Comparison of ENCODE assay signal across 13 cellular contexts in the genomic region with DNA sequence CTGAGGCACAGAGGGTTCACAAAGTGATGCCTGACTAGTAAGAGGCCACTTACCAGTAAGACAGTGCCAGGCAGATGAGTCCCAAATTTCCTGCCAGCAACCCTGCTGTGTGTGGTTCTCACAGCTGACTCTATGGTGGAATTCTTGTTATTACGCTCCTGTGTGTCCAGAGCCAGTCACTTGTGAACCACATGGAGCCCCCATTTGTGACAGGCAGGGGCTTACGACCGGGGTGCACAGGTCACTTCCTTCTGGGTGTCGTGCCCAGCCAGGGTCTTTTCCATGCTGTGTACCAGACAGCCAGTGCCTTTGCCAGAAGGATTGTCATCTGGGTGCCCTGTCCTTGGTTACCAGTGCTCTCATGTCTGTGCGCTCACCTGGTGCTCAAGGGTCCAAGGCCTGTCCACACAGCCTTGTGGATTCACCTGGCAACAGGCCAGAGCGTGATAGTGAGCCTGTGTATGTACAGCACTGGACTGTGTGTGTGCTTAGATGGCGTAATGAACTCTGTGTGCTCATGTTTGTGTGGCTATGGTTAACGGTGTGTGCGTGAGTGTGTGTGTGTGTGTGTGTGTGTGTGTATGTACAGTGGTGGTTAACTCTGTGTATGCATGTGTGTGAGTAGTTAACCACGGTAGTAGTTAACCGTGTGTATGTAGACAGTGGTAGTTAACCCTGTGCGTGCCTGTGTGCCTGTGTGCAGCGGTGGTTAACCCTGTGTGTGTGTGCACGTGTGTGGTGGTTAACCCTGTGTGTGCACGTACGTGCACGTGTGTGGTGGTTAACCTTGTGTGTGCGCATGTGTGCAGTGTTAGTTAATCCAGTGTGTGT. TPM values are rescaled to one million over a fixed set of nuclear protein-coding genes. Genes with fewer than 3 reads are reported as not detected.
DNase-seq lines count a peak whose midpoint lies in the region; ATAC-seq, FAIRE-seq and TF ChIP-seq lines count a peak whose summit lies in the region.
"Had no signal": no experiment of that assay in that cellular context is flagged by ENCODE, and none has a peak within 500 bp of the region (broad histone marks: within the 10 kb centered on the region; RNA-seq: fewer than 3 reads in every experiment).

No MANE protein-coding gene starts in this region.

- H3K9me2 ChIP-seq in GM23248 (ENCODE audit: insufficient read depth), result no peaks in the 10 kb centered on the region

- H3K27ac ChIP-seq in GM23248 (no peak overlapping the region), astrocyte (ENCODE audit: low read depth, low read length) (no peak overlapping the region), testis (no peak overlapping the region)
- H3K27ac ChIP-seq: C4-2B had no signal

- H3K4me1 Mint-ChIP-seq in astrocyte (ENCODE audit: low read depth, unreplicated experiment), result peaks cover 4% of the 10 kb centered on the region

- H4K20me1 ChIP-seq in GM23248 (ENCODE audit: insufficient read depth), result no peaks in the 10 kb centered on the region
- peaks cover 41% of the 10 kb centered on the region for H4K20me1 ChIP-seq in astrocyte (ENCODE audit: insufficient read depth, low read length)

- no peak overlapping the region for H3K27ac Mint-ChIP-seq in astrocyte (ENCODE audit: unreplicated experiment)

- WGBS in GM23248 (ENCODE audit: low coverage in 1 of 2, low lambda C conversion rate in 2 of 2, missing lambda C conversion rate in 2 of 2), 2 experiments, result 52 to 54% methylated on average over 18 of the region's 18 CpGs
- WGBS in testis, 2 donors, result 69 to 71% methylated on average over 18 of the region's 18 CpGs

- CTCF ChIA-PET in AG04449 (lab: Yijun Ruan, JAX), result no interaction called here

- ATAC-seq in GM21526 (IDR thresholded peaks at IDR 0.05; ENCODE audit: low FRiP score, unreplicated experiment) (no peak), GM19397 (IDR thresholded peaks at IDR 0.05; ENCODE audit: unreplicated experiment) (no peak)

- no peak overlapping the region for H2AFZ ChIP-seq in GM23248
- no peak overlapping the region for H2AFZ ChIP-seq in astrocyte (ENCODE audit: low read depth, low read length)

- H3K79me2 ChIP-seq in GM23248 (ENCODE audit: insufficient read depth) (no peaks in the 10 kb centered on the region), astrocyte (ENCODE audit: insufficient read depth, low read length) (no peaks in the 10 kb centered on the region)

- POLR2A ChIA-PET in AG04449 (lab: Yijun Ruan, JAX), result no interaction called here

- FAIRE-seq in astrocyte (lab: Jason Lieb, UNC), result no peak

- H3K27me3 ChIP-seq in GM23248 (replicated peaks; ENCODE audit: insufficient read depth) (no peaks in the 10 kb centered on the region), astrocyte (ENCODE audit: insufficient read depth, low read length) (no peaks in the 10 kb centered on the region), testis (no peaks in the 10 kb centered on the region)
- H3K27me3 ChIP-seq: sigmoid colon had no signal

- peaks cover 2% of the 10 kb centered on the region for H3K9me3 Mint-ChIP-seq in astrocyte (ENCODE audit: unreplicated experiment)

- H3K4me3 ChIP-seq in AG04449 (ENCODE audit: low read depth, low read length), result no peak overlapping the region
- no peak overlapping the region for H3K4me3 ChIP-seq in GM23248
- no peak overlapping the region for H3K4me3 ChIP-seq in astrocyte (ENCODE audit: insufficient read depth, low read depth, low read length)
- H3K4me3 ChIP-seq in testis, result no peak overlapping the region
- H3K4me3 ChIP-seq: lung, sigmoid colon had no signal

- H3K36me3 ChIP-seq in GM23248 (ENCODE audit: low read depth), result no peaks in the 10 kb centered on the region
- H3K36me3 ChIP-seq in astrocyte (ENCODE audit: insufficient read depth, low read length), result no peaks in the 10 kb centered on the region
- H3K36me3 ChIP-seq in testis (ENCODE audit: low read depth, missing control alignments), result no peaks in the 10 kb centered on the region
- H3K36me3 ChIP-seq: sigmoid colon had no signal

- H3K4me2 ChIP-seq in GM23248 (ENCODE audit: unreplicated experiment), result no peak overlapping the region
- no peak overlapping the region for H3K4me2 ChIP-seq in astrocyte (ENCODE audit: low read length)

- H3K36me3 Mint-ChIP-seq in astrocyte (ENCODE audit: low read depth, unreplicated experiment), result peaks cover 4% of the 10 kb centered on the region

- in situ Hi-C loops in GM23248 (cut with MboI), result no loop called here

- H3K9ac ChIP-seq in GM23248, result no peak overlapping the region
- no peak overlapping the region for H3K9ac ChIP-seq in astrocyte (ENCODE audit: low read length)

- no peak overlapping the region for H3K4me3 Mint-ChIP-seq in astrocyte (ENCODE audit: unreplicated experiment)

- no peak for TF ChIP-seq POLR2A in testis (IDR thresholded peaks at IDR 0.05)

- no peaks in the 10 kb centered on the region for H3K27me3 Mint-ChIP-seq in astrocyte (ENCODE audit: low read depth, unreplicated experiment)

- TF ChIP-seq CTCF in AG04449 (IDR thresholded peaks at IDR 0.05; ENCODE audit: insufficient read depth, low read length, missing control alignments), result no peak
- TF ChIP-seq CTCF in astrocyte (IDR thresholded peaks at IDR 0.05; ENCODE audit: insufficient read depth, low read depth, low read length), result no peak
- no peak for TF ChIP-seq CTCF in testis (IDR thresholded peaks at IDR 0.05)

- H3K9me3 ChIP-seq in GM23248 (ENCODE audit: low read depth) (no peaks in the 10 kb centered on the region), astrocyte (ENCODE audit: insufficient read depth, low read depth, low read length) (no peaks in the 10 kb centered on the region), testis (no peaks in the 10 kb centered on the region)
- H3K9me3 ChIP-seq: sigmoid colon had no signal

- H3F3A ChIP-seq in GM23248 (ENCODE audit: insufficient read depth), result no peaks in the 10 kb centered on the region

- H3K4me1 ChIP-seq in GM23248 (ENCODE audit: insufficient read depth) (no peaks in the 10 kb centered on the region), astrocyte (ENCODE audit: insufficient read depth, low read length) (no peaks in the 10 kb centered on the region), testis (no peaks in the 10 kb centered on the region)

- DNase-seq in AG04449 (ENCODE audit: low read depth, low spot score), result peak; percentile 10
- DNase-seq in GM23248, result peak; percentile 51
- DNase-seq in astrocyte (ENCODE audit: low read depth), result peak; percentile 14
- DNase-seq in iris pigment epithelial cell (ENCODE audit: low read depth), result peak; percentile 66
- no peak for DNase-seq in posterior cingulate gyrus
- DNase-seq in testis, result no peak
- DNase-seq: amniotic stem cell, NCI-H1930, sigmoid colon had no signal

- intact Hi-C loops in posterior cingulate gyrus (cut with DNase I) (no loop called here), testis (cut with DNase I; ENCODE audit: low total_unique reads) (no loop called here)

RNA-seq across cellular contexts. Expression of gene GRAMD4, which starts 18.6 kb away (rescaled TPM):
- total RNA-seq in GM23248 (2014; rRNA removed; shearing (Covaris generic)), result 10.6 TPM in 2 replicates
- polyA plus RNA-seq in GM23248 (2016; fragmentation: Nextera tagmentation; extraction: Ambion mirVana), result 2.6 and 2.9 TPM in 2 replicates
- total RNA-seq in astrocyte, result 14.3 and 17.8 TPM in 2 replicates
- total RNA-seq in testis, result 10 to 100 TPM; 61.2 to 81.5 TPM
- 20.8 TPM for polyA plus RNA-seq in testis (ENCODE audit: insufficient read depth, low read depth, low replicate concordance)

Comparison
In these comparisons a context has a peak if more than half of its experiments do, and no peak if none do; other contexts are left out.
1. DNase-seq: peak in AG04449 (single experiment), GM23248 (single experiment), astrocyte (single experiment) and iris pigment epithelial cell (single experiment); none in posterior cingulate gyrus (0 of 10) and testis (single experiment).